In the genomic region with DNA sequence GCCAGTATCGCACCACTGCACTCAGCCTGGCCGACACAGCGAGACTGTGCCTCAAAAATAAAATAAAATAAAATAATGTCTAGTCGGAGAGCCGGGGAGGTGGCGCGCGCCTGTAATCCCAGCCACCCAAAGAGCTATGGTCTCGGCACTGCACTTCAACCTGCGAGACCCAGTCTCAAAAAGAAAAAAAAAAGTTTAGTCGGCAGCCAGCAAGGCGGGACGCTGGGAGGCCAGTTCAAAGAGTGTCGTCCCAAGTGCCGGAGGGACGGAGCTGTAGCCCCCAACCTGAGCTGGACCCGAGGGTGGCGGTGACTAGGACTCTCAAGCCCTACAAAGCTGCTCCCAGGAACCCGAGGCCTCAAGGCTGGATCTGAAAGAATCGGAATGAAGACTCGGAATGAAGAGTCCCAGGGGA, we compare ENCODE assay signal across 7 cellular contexts. TPM values are rescaled to one million over a fixed set of nuclear protein-coding genes. Genes with fewer than 3 reads are reported as not detected.
A peak's percentile ranks its signal among the peaks of the same experiment; 100 is the strongest.
DNase-seq lines count a peak whose midpoint lies in the region; ATAC-seq lines count a peak whose summit lies in the region.

No MANE protein-coding gene starts in this region.

- H3K27me3 ChIP-seq in iPS-18a (ENCODE audit: control insufficient read depth, insufficient read depth, low read length) (no peaks in the 10 kb centered on the region), subcutaneous abdominal adipose tissue (ENCODE audit: control insufficient read depth in 5 of 5, insufficient read depth in 4 of 5, low read length in 5 of 5) (no peaks in the 10 kb centered on the region)

- H3K27ac ChIP-seq in iPS-18a (ENCODE audit: low read length) (peak overlapping the region; percentile 49), subcutaneous abdominal adipose tissue (ENCODE audit: low read depth, low read length) (peak overlapping the region; percentile 62)

- no peaks in the 10 kb centered on the region for H3K36me3 ChIP-seq in iPS-18a (ENCODE audit: control insufficient read depth, low read depth, low read length)
- H3K36me3 ChIP-seq in subcutaneous abdominal adipose tissue (ENCODE audit: control insufficient read depth in 5 of 5, insufficient read depth in 5 of 5, low read length in 5 of 5): peaks cover 0 to 23% (median 16%) of the 10 kb centered on the region in 5 donors

- peak overlapping the region; percentile 78 for H3K27ac Mint-ChIP-seq in activated T-helper 17 cell treated with anti-CD3 and anti-CD28 coated beads, Interleukin-2, amount 50 U/mL, for 72 hours

- no peak for DNase-seq in NCI-H345 treated with DMSO at 0.1 percent for 48 hours (lab: John Stamatoyannopoulos, UW; ENCODE audit: unreplicated experiment)

- H3K36me3 Mint-ChIP-seq in activated T-helper 17 cell treated with anti-CD3 and anti-CD28 coated beads, Interleukin-2, amount 50 U/mL, for 72 hours (ENCODE audit: low read depth): no peaks in the 10 kb centered on the region

- H3K9ac ChIP-seq in iPS-18a (ENCODE audit: low read length) (peak overlapping the region; percentile 59), subcutaneous abdominal adipose tissue (ENCODE audit: low read length in 5 of 5) (peak overlapping the region; percentile 67 to 83 (median 79))

- peak overlapping the region; percentile 95 for H3K4me3 ChIP-seq in iPS-18a (ENCODE audit: low read length)
- H3K4me3 ChIP-seq in subcutaneous abdominal adipose tissue (ENCODE audit: low read depth in 1 of 5, low read length in 5 of 5): peak overlapping the region; percentile 74 to 89 (median 86)

- no peaks in the 10 kb centered on the region for H3K9me3 Mint-ChIP-seq in activated T-helper 17 cell treated with anti-CD3 and anti-CD28 coated beads, Interleukin-2, amount 50 U/mL, for 72 hours

- no peaks in the 10 kb centered on the region for H3K27me3 Mint-ChIP-seq in activated T-helper 17 cell treated with anti-CD3 and anti-CD28 coated beads, Interleukin-2, amount 50 U/mL, for 72 hours

- H3K4me1 ChIP-seq in iPS-18a (ENCODE audit: control insufficient read depth, low read depth, low read length): no peaks in the 10 kb centered on the region
- peaks cover 0 to 19% (median 14%) of the 10 kb centered on the region in 5 donors for H3K4me1 ChIP-seq in subcutaneous abdominal adipose tissue (ENCODE audit: control insufficient read depth in 5 of 5, insufficient read depth in 5 of 5, low read length in 5 of 5)

- H3K9me3 ChIP-seq in iPS-18a (ENCODE audit: control insufficient read depth, low read depth, low read length): no peaks in the 10 kb centered on the region
- H3K9me3 ChIP-seq in subcutaneous abdominal adipose tissue (ENCODE audit: control insufficient read depth in 5 of 5, low read length in 5 of 5): no peaks in the 10 kb centered on the region

- ATAC-seq in HG02571 (IDR thresholded peaks at IDR 0.05; ENCODE audit: unreplicated experiment) (peak; percentile 9), HG03565 (IDR thresholded peaks at IDR 0.05; ENCODE audit: unreplicated experiment) (no peak), HG03378 (IDR thresholded peaks at IDR 0.05; ENCODE audit: unreplicated experiment) (no peak)
- no peak for ATAC-seq in activated T-helper 17 cell treated with anti-CD3 and anti-CD28 coated beads, Interleukin-2, amount 50 U/mL, for 72 hours (replicated peaks)

- peak overlapping the region; percentile 89 for H3K4me3 Mint-ChIP-seq in activated T-helper 17 cell treated with anti-CD3 and anti-CD28 coated beads, Interleukin-2, amount 50 U/mL, for 72 hours

- H3K4me1 Mint-ChIP-seq in activated T-helper 17 cell treated with anti-CD3 and anti-CD28 coated beads, Interleukin-2, amount 50 U/mL, for 72 hours: peaks cover 7% of the 10 kb centered on the region

RNA-seq across cellular contexts. Expression of a gene that starts 0.6 kb away (rescaled TPM):
- total RNA-seq in activated T-helper 17 cell treated with anti-CD3 and anti-CD28 coated beads, Interleukin-2, amount 50 U/mL, for 72 hours: 1 to 10 TPM in 1 of 2 donors, not detected in 1; 1.2 TPM

RNA-seq across cellular contexts. Expression of a gene that starts 7.0 kb away (rescaled TPM):
- total RNA-seq in activated T-helper 17 cell treated with anti-CD3 and anti-CD28 coated beads, Interleukin-2, amount 50 U/mL, for 72 hours: 1 to 10 TPM; 1.1 to 2.0 TPM

RNA-seq across cellular contexts. Expression of a gene that starts 27.7 kb away (rescaled TPM):
- 10 to 100 TPM; 28.8 to 35.3 TPM for total RNA-seq in activated T-helper 17 cell treated with anti-CD3 and anti-CD28 coated beads, Interleukin-2, amount 50 U/mL, for 72 hours

RNA-seq across cellular contexts. Expression of a gene that starts 34.3 kb away (rescaled TPM):
- under 1 TPM; 0.29 to 0.37 TPM for total RNA-seq in activated T-helper 17 cell treated with anti-CD3 and anti-CD28 coated beads, Interleukin-2, amount 50 U/mL, for 72 hours
